Comparison of ENCODE assay signal across 11 cellular contexts in genomic region chr1:179591592-179592580, GRCh38. TPM values are rescaled to one million over a fixed set of nuclear protein-coding genes. Genes with fewer than 3 reads are reported as not detected.
DNase-seq lines count a peak whose midpoint lies in the region; ATAC-seq and TF ChIP-seq lines count a peak whose summit lies in the region.
"Had no signal": no experiment of that assay in that cellular context is flagged by ENCODE, and none has a peak within 500 bp of the region (broad histone marks: within the 10 kb centered on the region; RNA-seq: fewer than 3 reads in every experiment).

A gene with protein sequence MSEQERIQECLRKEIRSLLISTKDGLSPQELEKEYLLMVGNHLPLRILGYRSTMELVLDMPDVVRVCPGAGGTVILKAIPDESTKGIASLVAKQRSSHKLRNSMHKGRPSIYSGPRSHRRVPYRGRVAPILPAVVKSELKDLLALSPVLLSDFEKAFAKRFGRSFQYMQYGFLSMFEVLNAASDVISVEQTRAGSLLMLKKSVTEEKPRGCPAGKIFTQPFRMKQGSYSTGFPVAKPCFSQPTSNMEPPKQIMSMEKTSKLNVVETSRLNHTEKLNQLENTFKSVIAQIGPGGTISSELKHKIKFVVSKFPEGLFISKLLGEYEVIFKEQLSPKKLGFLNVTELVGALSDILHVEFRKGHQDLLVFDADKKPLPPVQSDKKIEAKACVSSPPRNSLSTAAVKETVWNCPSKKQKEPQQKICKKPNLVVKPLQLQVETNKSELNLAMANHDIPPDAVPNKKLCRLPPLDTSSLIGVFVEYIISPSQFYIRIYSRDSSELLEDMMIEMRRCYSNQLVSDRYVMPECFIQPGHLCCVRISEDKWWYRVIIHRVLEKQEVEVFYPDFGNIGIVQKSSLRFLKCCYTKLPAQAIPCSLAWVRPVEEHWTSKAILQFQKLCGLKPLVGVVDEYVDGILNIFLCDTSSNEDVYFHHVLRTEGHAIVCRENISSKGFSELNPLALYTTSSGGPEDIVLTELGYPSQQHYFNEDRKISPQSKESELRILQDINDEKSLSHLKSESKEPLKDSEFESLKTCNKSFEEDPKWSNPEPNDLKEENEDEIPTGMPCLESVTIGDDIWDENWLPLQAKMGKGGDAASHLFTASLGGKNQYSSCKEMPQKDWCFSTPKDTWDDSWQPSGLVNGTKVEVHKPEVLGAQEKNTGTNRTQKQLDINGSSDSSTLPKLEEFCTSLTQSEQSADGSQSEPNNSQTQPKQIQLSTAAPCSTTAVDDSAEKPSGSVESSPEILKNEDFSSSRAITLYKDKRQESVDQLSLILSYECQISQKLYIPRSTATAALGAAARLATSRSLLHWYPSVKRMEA (plus strand): TSS chr1:179591832. CDS start chr1:179592616, 784 bp downstream.

- H3K9me3 Mint-ChIP-seq in endodermal cell = no peaks in the 10 kb centered on the region

- H3K4me2 ChIP-seq in neural cell (ENCODE audit: low read length) = no peak within 1 kb of the TSS

- no peaks in the 10 kb centered on the region for H3K4me1 Mint-ChIP-seq in endodermal cell

- H3K27ac ChIP-seq in endodermal cell (ENCODE audit: low read depth, low read length) (no peak within 1 kb of the TSS), neural cell (ENCODE audit: low read length) (peak within 1 kb of the TSS; percentile 63)

- no peaks in the 10 kb centered on the region for H3F3A ChIP-seq in neural cell (ENCODE audit: insufficient read depth, low read length, poor library complexity, severe bottlenecking)

- H3K4me1 ChIP-seq in endodermal cell (ENCODE audit: control insufficient read depth, insufficient read depth, low read length) = no peaks in the 10 kb centered on the region

- no peak within 1 kb of the TSS for H2AFZ ChIP-seq in neural cell (ENCODE audit: low read depth, low read length)

- H3K4me3 ChIP-seq in endodermal cell (ENCODE audit: low read length) (no peak within 1 kb of the TSS), neural cell (ENCODE audit: low read length) (no peak within 1 kb of the TSS)

- TF ChIP-seq CTCF in endodermal cell (conservative IDR thresholded peaks at IDR 0.05) = peak; percentile 58
- TF ChIP-seq CTCF in neural cell (IDR thresholded peaks at IDR 0.05; ENCODE audit: poor library complexity, severe bottlenecking) = no peak

- no peak within 1 kb of the TSS for H3K4me3 Mint-ChIP-seq in endodermal cell

- no peaks in the 10 kb centered on the region for H3K9me2 ChIP-seq in neural cell (ENCODE audit: insufficient read depth, low read length)

- H3K9me3 ChIP-seq in endodermal cell (ENCODE audit: control insufficient read depth, low read length) (no peaks in the 10 kb centered on the region), neural cell (ENCODE audit: low read length) (no peaks in the 10 kb centered on the region)

- no peak for TF ChIP-seq EP300 in neural cell (conservative IDR thresholded peaks at IDR 0.05; ENCODE audit: poor library complexity, severe bottlenecking)

- H3K36me3 ChIP-seq in endodermal cell (ENCODE audit: control insufficient read depth, insufficient read depth, low read length) = no peaks in the 10 kb centered on the region
- H3K36me3 ChIP-seq in neural cell (ENCODE audit: insufficient read depth, low read length) = no peaks in the 10 kb centered on the region

- H3K27ac Mint-ChIP-seq in endodermal cell = no peak within 1 kb of the TSS

- ATAC-seq in GM21737 (IDR thresholded peaks at IDR 0.05; ENCODE audit: unreplicated experiment) = no peak

- no peaks in the 10 kb centered on the region for H4K20me1 ChIP-seq in neural cell (ENCODE audit: insufficient read depth)

- H3K36me3 Mint-ChIP-seq in endodermal cell (ENCODE audit: low read depth) = no peaks in the 10 kb centered on the region

- peaks cover 85% of the 10 kb centered on the region for H3K27me3 Mint-ChIP-seq in endodermal cell (ENCODE audit: insufficient read depth)

- H3K9ac ChIP-seq in endodermal cell (ENCODE audit: extremely low read depth, low read length, poor library complexity, severe bottlenecking) (no peak within 1 kb of the TSS), neural cell (ENCODE audit: low read length) (no peak within 1 kb of the TSS)

- DNase-seq in COR-L47 (lab: John Stamatoyannopoulos, UW) (peak; percentile 78), HT-29 (ENCODE audit: low spot score) (peak; percentile 30), endodermal cell (peak; percentile 83), germinal center (ENCODE audit: low spot score) (no peak), UCSD-AML1 (lab: John Stamatoyannopoulos, UW; ENCODE audit: unreplicated experiment) (no peak)
- DNase-seq in stimulated activated CD4-positive, alpha-beta T cell treated with anti-CD3 and anti-CD28 coated beads, Interleukin-4, amount 100 ng/mL, for 4 hours = no peak
- DNase-seq: activated CD4-positive, alpha-beta T cell treated with anti-CD3 and anti-CD28 coated beads, Interleukin-2, amount 50 U/mL, for 48 hours; NCI-H510A; stimulated activated CD4-positive, alpha-beta T cell treated with anti-CD3 and anti-CD28 coated beads, Interleukin-1b, Interleukin-23, amount 100 ng/mL, for 48 hours had no signal

- no peaks in the 10 kb centered on the region for H3K79me2 ChIP-seq in neural cell (replicated peaks; ENCODE audit: insufficient read depth, low read length)

- TF ChIP-seq RAD21 in neural cell (conservative IDR thresholded peaks at IDR 0.05) = no peak

- H3K27me3 ChIP-seq in endodermal cell (ENCODE audit: control insufficient read depth, insufficient read depth, low read length, poor library complexity, severe bottlenecking) (peaks cover 13% of the 10 kb centered on the region), neural cell (ENCODE audit: insufficient read depth, low read depth, low read length) (peaks cover 10% of the 10 kb centered on the region)

- WGBS in endodermal cell (ENCODE audit: insufficient coverage in 1 of 2, insufficient read length in 1 of 2), 2 experiments = 94 to 97% methylated on average over 16 to 75 of the region's 75 CpGs

TF ChIP-seq in neural cell, 6 proteins besides CTCF, POLR2A, EP300 and RAD21:
- no peak for TF ChIP-seq REST (IDR thresholded peaks at IDR 0.05; ENCODE audit: borderline replicate concordance)

RNA-seq across cellular contexts. Expression of the gene that starts here (rescaled TPM):
- total RNA-seq in HT-29 (2014; rRNA removed; shearing (Covaris generic)) = 0.03 TPM in 1 of 2 replicates, not detected in the other
- total RNA-seq in endodermal cell = under 1 TPM; 0.18 to 0.64 TPM
- polyA plus RNA-seq in endodermal cell (2013, experiment 1 of 2) = not detected
- not detected for polyA plus RNA-seq in endodermal cell (2013, experiment 2 of 2)
- polyA plus RNA-seq in neural cell = not detected in 2 replicates
- polyA minus RNA-seq in neural cell = 0.23 and 0.24 TPM in 2 replicates

Comparison
In these comparisons a context has a peak if more than half of its experiments do, and no peak if none do; other contexts are left out.
1. Peak in DNase-seq in HT-29; RNA of the gene not detected or under 1 TPM.
2. Peak in DNase-seq in endodermal cell; RNA of the gene not detected or under 1 TPM.